In genomic region chr5:72608297-72608696, GRCh38 we compare ENCODE assay signal across 14 cellular contexts.
DNase-seq lines count a peak whose midpoint lies in the region; ATAC-seq and TF ChIP-seq lines count a peak whose summit lies in the region.
"Had no signal": no experiment of that assay in that cellular context is flagged by ENCODE, and none has a peak within 500 bp of the region (broad histone marks: within the 10 kb centered on the region; RNA-seq: fewer than 3 reads in every experiment).

No MANE protein-coding gene starts in this region.

- no peaks in the 10 kb centered on the region for H3K79me2 ChIP-seq in smooth muscle cell (ENCODE audit: low read depth)

- no peaks in the 10 kb centered on the region for H3K9me3 ChIP-seq in smooth muscle cell (replicated peaks; ENCODE audit: low read depth)
- no peaks in the 10 kb centered on the region for H3K9me3 ChIP-seq in uterus
- H3K9me3 ChIP-seq: body of pancreas, mucosa of descending colon, right lobe of liver had no signal

- TF ChIP-seq POLR2A in uterus (IDR thresholded peaks at IDR 0.05), result no peak

- ATAC-seq in GM21786 (IDR thresholded peaks at IDR 0.05; ENCODE audit: unreplicated experiment) (no peak), HG02623 (IDR thresholded peaks at IDR 0.05; ENCODE audit: unreplicated experiment) (no peak)
- ATAC-seq: body of pancreas, mucosa of descending colon, right lobe of liver had no signal

- H3F3A ChIP-seq in smooth muscle cell (ENCODE audit: low read depth), result peaks cover 6% of the 10 kb centered on the region

- H3K4me2 ChIP-seq in smooth muscle cell, result peak overlapping the region; percentile 32

- TF ChIP-seq CTCF in astrocyte of the cerebellum (IDR thresholded peaks at IDR 0.05; ENCODE audit: low read depth, low read length, missing control alignments) (no peak), smooth muscle cell (IDR thresholded peaks at IDR 0.05; ENCODE audit: borderline replicate concordance, insufficient read depth, poor library complexity, severe bottlenecking) (no peak), uterus (IDR thresholded peaks at IDR 0.05) (no peak)

- intact Hi-C loops in uterus (cut with DNase I; ENCODE audit: low total_unique reads), result no loop called here

- H2AFZ ChIP-seq in smooth muscle cell (ENCODE audit: low read depth), result peak overlapping the region; percentile 21

- 71% methylated on average over 8 of the region's 8 CpGs for WGBS in smooth muscle cell (ENCODE audit: low lambda C conversion rate)

- DNase-seq in NCI-H524 (lab: John Stamatoyannopoulos, UW) (peak; percentile 23 to 46), NCI-H524 treated with DMSO at 0.1 percent for 48 hours (lab: John Stamatoyannopoulos, UW) (no peak), astrocyte of the cerebellum (ENCODE audit: low read depth) (peak; percentile 61), hypothalamus (lab: John Stamatoyannopoulos, UW) (peak in 39 of 51 donors; percentile 9 to 78 (median 45)), smooth muscle cell (lab: John Stamatoyannopoulos, UW; ENCODE audit: unreplicated experiment) (no peak), uterus (no peak)
- DNase-seq: activated CD4-positive, alpha-beta T cell treated with anti-CD3 and anti-CD28 coated beads for 48 hours; body of pancreas; COR-L47; mucosa of descending colon; NCI-H1436 treated with DMSO at 0.1 percent for 48 hours; right lobe of liver had no signal

- peak overlapping the region; percentile 45 for H3K27ac ChIP-seq in smooth muscle cell (ENCODE audit: low read depth)
- H3K27ac ChIP-seq in uterus, result no peak overlapping the region
- H3K27ac ChIP-seq: body of pancreas, right lobe of liver had no signal

- no peaks in the 10 kb centered on the region for H3K27me3 ChIP-seq in smooth muscle cell (ENCODE audit: low read depth)
- no peaks in the 10 kb centered on the region for H3K27me3 ChIP-seq in uterus
- H3K27me3 ChIP-seq: body of pancreas, right lobe of liver had no signal

- no peaks in the 10 kb centered on the region for H3K4me1 ChIP-seq in smooth muscle cell (ENCODE audit: low read depth)
- H3K4me1 ChIP-seq in uterus, result peaks cover 0 to 6% of the 10 kb centered on the region in 2 donors
- H3K4me1 ChIP-seq: body of pancreas, right lobe of liver had no signal

- in situ Hi-C loops in astrocyte of the cerebellum (cut with HindIII; ENCODE audit: low sequenced_read_pairs), result no loop called here

- peak overlapping the region; percentile 3 for H3K9ac ChIP-seq in smooth muscle cell (ENCODE audit: low read depth)

- H3K36me3 ChIP-seq in smooth muscle cell (ENCODE audit: low read depth), result no peaks in the 10 kb centered on the region
- H3K36me3 ChIP-seq in uterus, result no peaks in the 10 kb centered on the region
- H3K36me3 ChIP-seq: right lobe of liver had no signal

- H3K4me3 ChIP-seq in astrocyte of the cerebellum (ENCODE audit: low read depth, low read length), result no peak overlapping the region
- no peak overlapping the region for H3K4me3 ChIP-seq in smooth muscle cell
- H3K4me3 ChIP-seq in uterus, result no peak overlapping the region
- H3K4me3 ChIP-seq: body of pancreas, mucosa of descending colon, right lobe of liver had no signal

- no peaks in the 10 kb centered on the region for H4K20me1 ChIP-seq in smooth muscle cell (ENCODE audit: low read depth)

Comparison
In these comparisons a context has a peak if more than half of its experiments do, and no peak if none do; other contexts are left out.
1. DNase-seq: peak in NCI-H524 (2 of 2), astrocyte of the cerebellum (single experiment) and hypothalamus (39 of 51); none in NCI-H524 treated with DMSO at 0.1 percent for 48 hours (single experiment), smooth muscle cell (single experiment) and uterus (0 of 2).